ENCODE assay signal across 1 cellular context in genomic region chr15:58743161-58743502, GRCh38.
TF ChIP-seq lines count a peak whose summit lies in the region.

No MANE protein-coding gene starts in this region.

TF ChIP-seq in HepG2, 621 proteins besides CTCF, POLR2A, EP300 and RAD21:
- TF ChIP-seq ZNF616 (CRISPR knock-in tag; IDR thresholded peaks at IDR 0.05; ENCODE audit: low read depth) (no peak), ZNF354B (CRISPR knock-in tag; IDR thresholded peaks at IDR 0.05) (no peak), PRDM15 (CRISPR knock-in tag; IDR thresholded peaks at IDR 0.05) (no peak), ZBTB8A (CRISPR knock-in tag; IDR thresholded peaks at IDR 0.05; ENCODE audit: borderline replicate concordance, low read depth) (no peak), CHD4 (IDR thresholded peaks at IDR 0.05; ENCODE audit: borderline replicate concordance, low read length) (no peak), NAIF1 (CRISPR knock-in tag; IDR thresholded peaks at IDR 0.05; ENCODE audit: borderline replicate concordance) (no peak), JUN (CRISPR knock-in tag; IDR thresholded peaks at IDR 0.05) (no peak), FOXJ3 (CRISPR knock-in tag; IDR thresholded peaks at IDR 0.05; ENCODE audit: borderline replicate concordance) (no peak), BRF2 (CRISPR knock-in tag; IDR thresholded peaks at IDR 0.05) (no peak), ZBTB7A (CRISPR knock-in tag; IDR thresholded peaks at IDR 0.05) (no peak), ZNF230 (CRISPR knock-in tag; IDR thresholded peaks at IDR 0.05) (0 out of 2 replicates have a peak, but pooled peaks have one; percentile 4), PITX1 (CRISPR knock-in tag; IDR thresholded peaks at IDR 0.05) (no peak), TOE1 (CRISPR knock-in tag; IDR thresholded peaks at IDR 0.05) (no peak), PAXIP1 (CRISPR knock-in tag; conservative IDR thresholded peaks at IDR 0.05) (0 out of 2 replicates have a peak, but pooled peaks have one; percentile 35), ZNF614 (CRISPR knock-in tag; IDR thresholded peaks at IDR 0.05; ENCODE audit: borderline replicate concordance) (0 out of 2 replicates have a peak, but pooled peaks have one; percentile 6), XRCC5 (optimal IDR thresholded peaks at IDR 0.05; ENCODE audit: low read length) (no peak), ZNF703 (CRISPR knock-in tag; IDR thresholded peaks at IDR 0.05; ENCODE audit: borderline replicate concordance) (no peak), NFYB (CRISPR knock-in tag; IDR thresholded peaks at IDR 0.05) (no peak), RXRA (CRISPR knock-in tag; IDR thresholded peaks at IDR 0.05) (no peak)
- TF ChIP-seq, protein P1, sequence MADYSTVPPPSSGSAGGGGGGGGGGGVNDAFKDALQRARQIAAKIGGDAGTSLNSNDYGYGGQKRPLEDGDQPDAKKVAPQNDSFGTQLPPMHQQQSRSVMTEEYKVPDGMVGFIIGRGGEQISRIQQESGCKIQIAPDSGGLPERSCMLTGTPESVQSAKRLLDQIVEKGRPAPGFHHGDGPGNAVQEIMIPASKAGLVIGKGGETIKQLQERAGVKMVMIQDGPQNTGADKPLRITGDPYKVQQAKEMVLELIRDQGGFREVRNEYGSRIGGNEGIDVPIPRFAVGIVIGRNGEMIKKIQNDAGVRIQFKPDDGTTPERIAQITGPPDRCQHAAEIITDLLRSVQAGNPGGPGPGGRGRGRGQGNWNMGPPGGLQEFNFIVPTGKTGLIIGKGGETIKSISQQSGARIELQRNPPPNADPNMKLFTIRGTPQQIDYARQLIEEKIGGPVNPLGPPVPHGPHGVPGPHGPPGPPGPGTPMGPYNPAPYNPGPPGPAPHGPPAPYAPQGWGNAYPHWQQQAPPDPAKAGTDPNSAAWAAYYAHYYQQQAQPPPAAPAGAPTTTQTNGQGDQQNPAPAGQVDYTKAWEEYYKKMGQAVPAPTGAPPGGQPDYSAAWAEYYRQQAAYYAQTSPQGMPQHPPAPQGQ (CRISPR knock-in tag; IDR thresholded peaks at IDR 0.05; ENCODE audit: borderline replicate concordance), result no peak
- TF ChIP-seq, protein P2, sequence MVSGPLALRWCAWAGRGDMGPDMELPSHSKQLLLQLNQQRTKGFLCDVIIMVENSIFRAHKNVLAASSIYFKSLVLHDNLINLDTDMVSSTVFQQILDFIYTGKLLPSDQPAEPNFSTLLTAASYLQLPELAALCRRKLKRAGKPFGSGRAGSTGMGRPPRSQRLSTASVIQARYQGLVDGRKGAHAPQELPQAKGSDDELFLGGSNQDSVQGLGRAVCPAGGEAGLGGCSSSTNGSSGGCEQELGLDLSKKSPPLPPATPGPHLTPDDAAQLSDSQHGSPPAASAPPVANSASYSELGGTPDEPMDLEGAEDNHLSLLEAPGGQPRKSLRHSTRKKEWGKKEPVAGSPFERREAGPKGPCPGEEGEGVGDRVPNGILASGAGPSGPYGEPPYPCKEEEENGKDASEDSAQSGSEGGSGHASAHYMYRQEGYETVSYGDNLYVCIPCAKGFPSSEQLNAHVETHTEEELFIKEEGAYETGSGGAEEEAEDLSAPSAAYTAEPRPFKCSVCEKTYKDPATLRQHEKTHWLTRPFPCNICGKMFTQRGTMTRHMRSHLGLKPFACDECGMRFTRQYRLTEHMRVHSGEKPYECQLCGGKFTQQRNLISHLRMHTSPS (CRISPR knock-in tag; IDR thresholded peaks at IDR 0.05; ENCODE audit: low read depth), result no peak
- TF ChIP-seq, protein P3, sequence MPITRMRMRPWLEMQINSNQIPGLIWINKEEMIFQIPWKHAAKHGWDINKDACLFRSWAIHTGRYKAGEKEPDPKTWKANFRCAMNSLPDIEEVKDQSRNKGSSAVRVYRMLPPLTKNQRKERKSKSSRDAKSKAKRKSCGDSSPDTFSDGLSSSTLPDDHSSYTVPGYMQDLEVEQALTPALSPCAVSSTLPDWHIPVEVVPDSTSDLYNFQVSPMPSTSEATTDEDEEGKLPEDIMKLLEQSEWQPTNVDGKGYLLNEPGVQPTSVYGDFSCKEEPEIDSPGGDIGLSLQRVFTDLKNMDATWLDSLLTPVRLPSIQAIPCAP (CRISPR knock-in tag; IDR thresholded peaks at IDR 0.05; ENCODE audit: low read depth), result no peak
- TF ChIP-seq, protein P4, sequence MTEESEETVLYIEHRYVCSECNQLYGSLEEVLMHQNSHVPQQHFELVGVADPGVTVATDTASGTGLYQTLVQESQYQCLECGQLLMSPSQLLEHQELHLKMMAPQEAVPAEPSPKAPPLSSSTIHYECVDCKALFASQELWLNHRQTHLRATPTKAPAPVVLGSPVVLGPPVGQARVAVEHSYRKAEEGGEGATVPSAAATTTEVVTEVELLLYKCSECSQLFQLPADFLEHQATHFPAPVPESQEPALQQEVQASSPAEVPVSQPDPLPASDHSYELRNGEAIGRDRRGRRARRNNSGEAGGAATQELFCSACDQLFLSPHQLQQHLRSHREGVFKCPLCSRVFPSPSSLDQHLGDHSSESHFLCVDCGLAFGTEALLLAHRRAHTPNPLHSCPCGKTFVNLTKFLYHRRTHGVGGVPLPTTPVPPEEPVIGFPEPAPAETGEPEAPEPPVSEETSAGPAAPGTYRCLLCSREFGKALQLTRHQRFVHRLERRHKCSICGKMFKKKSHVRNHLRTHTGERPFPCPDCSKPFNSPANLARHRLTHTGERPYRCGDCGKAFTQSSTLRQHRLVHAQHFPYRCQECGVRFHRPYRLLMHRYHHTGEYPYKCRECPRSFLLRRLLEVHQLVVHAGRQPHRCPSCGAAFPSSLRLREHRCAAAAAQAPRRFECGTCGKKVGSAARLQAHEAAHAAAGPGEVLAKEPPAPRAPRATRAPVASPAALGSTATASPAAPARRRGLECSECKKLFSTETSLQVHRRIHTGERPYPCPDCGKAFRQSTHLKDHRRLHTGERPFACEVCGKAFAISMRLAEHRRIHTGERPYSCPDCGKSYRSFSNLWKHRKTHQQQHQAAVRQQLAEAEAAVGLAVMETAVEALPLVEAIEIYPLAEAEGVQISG (CRISPR knock-in tag; IDR thresholded peaks at IDR 0.05), result 0 out of 2 replicates have a peak, but pooled peaks have one; percentile 2
- TF ChIP-seq, protein P5, sequence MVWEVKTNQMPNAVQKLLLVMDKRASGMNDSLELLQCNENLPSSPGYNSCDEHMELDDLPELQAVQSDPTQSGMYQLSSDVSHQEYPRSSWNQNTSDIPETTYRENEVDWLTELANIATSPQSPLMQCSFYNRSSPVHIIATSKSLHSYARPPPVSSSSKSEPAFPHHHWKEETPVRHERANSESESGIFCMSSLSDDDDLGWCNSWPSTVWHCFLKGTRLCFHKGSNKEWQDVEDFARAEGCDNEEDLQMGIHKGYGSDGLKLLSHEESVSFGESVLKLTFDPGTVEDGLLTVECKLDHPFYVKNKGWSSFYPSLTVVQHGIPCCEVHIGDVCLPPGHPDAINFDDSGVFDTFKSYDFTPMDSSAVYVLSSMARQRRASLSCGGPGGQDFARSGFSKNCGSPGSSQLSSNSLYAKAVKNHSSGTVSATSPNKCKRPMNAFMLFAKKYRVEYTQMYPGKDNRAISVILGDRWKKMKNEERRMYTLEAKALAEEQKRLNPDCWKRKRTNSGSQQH (CRISPR knock-in tag; IDR thresholded peaks at IDR 0.05; ENCODE audit: low read depth), result no peak
